In the genomic region with DNA sequence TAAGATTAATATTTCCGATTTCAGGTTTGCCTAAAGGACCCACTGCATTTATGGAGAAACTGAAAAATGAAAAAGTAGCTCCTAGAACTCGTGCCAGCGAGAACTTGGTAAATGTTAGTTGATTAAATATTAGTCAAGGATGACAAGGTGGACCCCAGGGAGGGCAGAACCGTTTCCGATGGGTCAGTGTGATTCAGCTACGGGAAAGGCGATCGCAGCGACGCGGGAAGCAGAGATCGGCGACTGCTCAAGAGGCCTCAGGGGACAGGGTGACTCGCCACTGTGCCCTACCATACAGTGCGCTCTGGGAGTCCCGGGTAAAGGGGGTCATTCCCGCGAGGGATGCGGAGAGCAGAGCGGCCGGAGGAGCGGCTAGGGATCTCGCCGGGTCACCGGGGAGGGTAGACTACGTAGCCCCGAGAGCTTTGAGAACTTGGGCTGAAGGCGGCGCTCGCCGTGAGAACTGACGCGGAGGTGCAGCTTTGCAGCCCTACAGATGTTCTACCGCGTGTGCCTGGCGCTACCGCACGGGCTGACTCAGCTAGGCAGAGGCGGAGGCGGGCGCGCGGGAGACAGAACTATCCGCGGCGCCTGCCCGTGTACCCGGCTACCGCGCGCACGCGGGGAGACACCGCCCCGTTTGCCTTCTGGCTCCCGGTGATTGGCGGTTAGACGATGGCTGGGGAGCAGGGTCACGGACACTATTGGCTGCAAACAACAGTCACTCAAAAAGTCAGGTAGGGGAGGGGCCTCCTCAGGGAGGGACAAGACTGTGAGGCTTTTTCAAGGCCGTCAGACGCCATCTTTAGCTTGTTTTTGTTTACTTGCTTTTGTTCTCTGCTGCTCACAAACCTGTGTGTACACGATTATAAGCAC, we compare ENCODE assay signal across 1 cellular context.
TF ChIP-seq lines count a peak whose summit lies in the region.

No MANE protein-coding gene starts in this region.

TF ChIP-seq in HEK293, 187 proteins besides CTCF, POLR2A, EP300 and RAD21 (continued from another document and continues in another):
- TF ChIP-seq ZNF18 (tag by site-specific recombination; IDR thresholded peaks at IDR 0.05): peak; percentile 54
- TF ChIP-seq, protein P1, sequence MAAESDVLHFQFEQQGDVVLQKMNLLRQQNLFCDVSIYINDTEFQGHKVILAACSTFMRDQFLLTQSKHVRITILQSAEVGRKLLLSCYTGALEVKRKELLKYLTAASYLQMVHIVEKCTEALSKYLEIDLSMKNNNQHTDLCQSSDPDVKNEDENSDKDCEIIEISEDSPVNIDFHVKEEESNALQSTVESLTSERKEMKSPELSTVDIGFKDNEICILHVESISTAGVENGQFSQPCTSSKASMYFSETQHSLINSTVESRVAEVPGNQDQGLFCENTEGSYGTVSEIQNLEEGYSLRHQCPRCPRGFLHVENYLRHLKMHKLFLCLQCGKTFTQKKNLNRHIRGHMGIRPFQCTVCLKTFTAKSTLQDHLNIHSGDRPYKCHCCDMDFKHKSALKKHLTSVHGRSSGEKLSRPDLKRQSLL (tag by site-specific recombination; IDR thresholded peaks at IDR 0.05): no peak
- TF ChIP-seq ZBTB1 (tag by site-specific recombination; IDR thresholded peaks at IDR 0.05): 0 out of 2 replicates have a peak, but pooled peaks have one; percentile 11
- peak; percentile 99 for TF ChIP-seq ZBTB8A (tag by site-specific recombination; IDR thresholded peaks at IDR 0.05)
- no peak for TF ChIP-seq ZNF701 (tag by site-specific recombination; IDR thresholded peaks at IDR 0.05)
- TF ChIP-seq KLF8 (tag by site-specific recombination; IDR thresholded peaks at IDR 0.05): peak; percentile 80
- TF ChIP-seq ZBTB20 (tag by site-specific recombination; IDR thresholded peaks at IDR 0.05): peak; percentile 82
- peak; percentile 89 for TF ChIP-seq SP3 (tag by site-specific recombination; IDR thresholded peaks at IDR 0.05)
- peak; percentile 67 for TF ChIP-seq GLIS1 (tag by site-specific recombination; IDR thresholded peaks at IDR 0.05)
- TF ChIP-seq GFI1B (tag by site-specific recombination; IDR thresholded peaks at IDR 0.05): no peak
- TF ChIP-seq, protein P2, sequence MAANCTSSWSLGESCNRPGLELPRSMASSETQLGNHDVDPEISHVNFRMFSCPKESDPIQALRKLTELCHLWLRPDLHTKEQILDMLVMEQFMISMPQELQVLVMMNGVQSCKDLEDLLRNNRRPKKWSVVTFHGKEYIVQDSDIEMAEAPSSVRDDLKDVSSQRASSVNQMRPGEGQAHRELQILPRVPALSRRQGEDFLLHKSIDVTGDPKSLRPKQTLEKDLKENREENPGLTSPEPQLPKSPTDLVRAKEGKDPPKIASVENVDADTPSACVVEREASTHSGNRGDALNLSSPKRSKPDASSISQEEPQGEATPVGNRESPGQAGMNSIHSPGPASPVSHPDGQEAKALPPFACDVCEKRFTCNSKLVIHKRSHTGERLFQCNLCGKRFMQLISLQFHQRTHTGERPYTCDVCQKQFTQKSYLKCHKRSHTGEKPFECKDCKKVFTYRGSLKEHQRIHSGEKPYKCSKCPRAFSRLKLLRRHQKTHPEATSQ (tag by site-specific recombination; IDR thresholded peaks at IDR 0.05): 0 out of 2 replicates have a peak, but pooled peaks have one; percentile 83
- TF ChIP-seq ZNF792 (tag by site-specific recombination; IDR thresholded peaks at IDR 0.05): no peak
- peak; percentile 80 for TF ChIP-seq ZNF629 (tag by site-specific recombination; IDR thresholded peaks at IDR 0.05)
- no peak for TF ChIP-seq PRDM1 (tag by site-specific recombination; IDR thresholded peaks at IDR 0.05)
- TF ChIP-seq ZNF391 (tag by site-specific recombination; IDR thresholded peaks at IDR 0.05; ENCODE audit: borderline replicate concordance, low read depth): 0 out of 2 replicates have a peak, but pooled peaks have one; percentile 62
- no peak for TF ChIP-seq ZNF354C (tag by site-specific recombination; IDR thresholded peaks at IDR 0.05; ENCODE audit: borderline replicate concordance, low read depth)
- TF ChIP-seq, protein P3, sequence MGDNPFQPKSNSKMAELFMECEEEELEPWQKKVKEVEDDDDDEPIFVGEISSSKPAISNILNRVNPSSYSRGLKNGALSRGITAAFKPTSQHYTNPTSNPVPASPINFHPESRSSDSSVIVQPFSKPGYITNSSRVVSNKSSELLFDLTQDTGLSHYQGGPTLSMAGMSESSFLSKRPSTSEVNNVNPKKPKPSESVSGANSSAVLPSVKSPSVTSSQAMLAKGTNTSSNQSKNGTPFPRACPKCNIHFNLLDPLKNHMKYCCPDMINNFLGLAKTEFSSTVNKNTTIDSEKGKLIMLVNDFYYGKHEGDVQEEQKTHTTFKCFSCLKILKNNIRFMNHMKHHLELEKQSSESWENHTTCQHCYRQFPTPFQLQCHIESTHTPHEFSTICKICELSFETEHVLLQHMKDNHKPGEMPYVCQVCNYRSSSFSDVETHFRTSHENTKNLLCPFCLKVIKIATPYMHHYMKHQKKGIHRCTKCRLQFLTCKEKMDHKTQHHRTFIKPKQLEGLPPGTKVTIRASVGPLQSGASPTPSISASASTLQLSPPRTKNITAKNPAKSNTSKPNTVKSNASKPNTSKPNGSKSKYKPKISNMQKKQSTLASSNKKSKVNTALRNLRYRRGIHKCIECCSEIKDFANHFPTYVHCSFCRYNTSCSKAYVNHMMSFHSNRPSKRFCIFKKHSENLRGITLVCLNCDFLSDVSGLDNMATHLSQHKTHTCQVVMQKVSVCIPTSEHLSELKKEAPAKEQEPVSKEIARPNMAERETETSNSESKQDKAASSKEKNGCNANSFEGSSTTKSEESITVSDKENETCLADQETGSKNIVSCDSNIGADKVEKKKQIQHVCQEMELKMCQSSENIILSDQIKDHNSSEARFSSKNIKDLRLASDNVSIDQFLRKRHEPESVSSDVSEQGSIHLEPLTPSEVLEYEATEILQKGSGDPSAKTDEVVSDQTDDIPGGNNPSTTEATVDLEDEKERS (tag by site-specific recombination; IDR thresholded peaks at IDR 0.05): no peak
- TF ChIP-seq ZNF747 (tag by site-specific recombination; IDR thresholded peaks at IDR 0.05): no peak
- peak; percentile 54 for TF ChIP-seq KLF1 (tag by site-specific recombination; IDR thresholded peaks at IDR 0.05)
- TF ChIP-seq, protein P4, sequence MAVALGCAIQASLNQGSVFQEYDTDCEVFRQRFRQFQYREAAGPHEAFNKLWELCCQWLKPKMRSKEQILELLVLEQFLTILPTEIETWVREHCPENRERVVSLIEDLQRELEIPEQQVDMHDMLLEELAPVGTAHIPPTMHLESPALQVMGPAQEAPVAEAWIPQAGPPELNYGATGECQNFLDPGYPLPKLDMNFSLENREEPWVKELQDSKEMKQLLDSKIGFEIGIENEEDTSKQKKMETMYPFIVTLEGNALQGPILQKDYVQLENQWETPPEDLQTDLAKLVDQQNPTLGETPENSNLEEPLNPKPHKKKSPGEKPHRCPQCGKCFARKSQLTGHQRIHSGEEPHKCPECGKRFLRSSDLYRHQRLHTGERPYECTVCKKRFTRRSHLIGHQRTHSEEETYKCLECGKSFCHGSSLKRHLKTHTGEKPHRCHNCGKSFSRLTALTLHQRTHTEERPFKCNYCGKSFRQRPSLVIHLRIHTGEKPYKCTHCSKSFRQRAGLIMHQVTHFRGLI (tag by site-specific recombination; IDR thresholded peaks at IDR 0.05): peak; percentile 88
- peak; percentile 86 for TF ChIP-seq ZNF692 (tag by site-specific recombination; IDR thresholded peaks at IDR 0.05)
- TF ChIP-seq ZSCAN23 (tag by site-specific recombination; IDR thresholded peaks at IDR 0.05): 0 out of 2 replicates have a peak, but pooled peaks have one; percentile 67
- TF ChIP-seq ZNF623 (tag by site-specific recombination; IDR thresholded peaks at IDR 0.05): 0 out of 2 replicates have a peak, but pooled peaks have one; percentile 17
- TF ChIP-seq ZNF10 (tag by site-specific recombination; IDR thresholded peaks at IDR 0.05): peak; percentile 79
- TF ChIP-seq ZNF423 (tag by site-specific recombination; IDR thresholded peaks at IDR 0.05): peak; percentile 87
- TF ChIP-seq ZNF335 (tag by site-specific recombination; conservative IDR thresholded peaks at IDR 0.05): peak; percentile 87
- TF ChIP-seq KLF9 (tag by site-specific recombination; IDR thresholded peaks at IDR 0.05; ENCODE audit: low read depth): no peak
- peak; percentile 64; the same call in 1 of the 2 replicates for TF ChIP-seq ZNF239 (tag by site-specific recombination; IDR thresholded peaks at IDR 0.05)
- TF ChIP-seq OSR2 (tag by site-specific recombination; IDR thresholded peaks at IDR 0.05): peak; percentile 85
- no peak for TF ChIP-seq ZNF266 (tag by site-specific recombination; IDR thresholded peaks at IDR 0.05; ENCODE audit: low read depth)
- TF ChIP-seq ZNF184 (tag by site-specific recombination; IDR thresholded peaks at IDR 0.05): peak; percentile 42; the same call in 1 of the 2 replicates
- peak; percentile 86 for TF ChIP-seq SP7 (tag by site-specific recombination; IDR thresholded peaks at IDR 0.05)
- peak; percentile 78 for TF ChIP-seq EGR2 (tag by site-specific recombination; IDR thresholded peaks at IDR 0.05; ENCODE audit: low read depth)
- TF ChIP-seq ZSCAN30 (tag by site-specific recombination; IDR thresholded peaks at IDR 0.05): peak; percentile 62
- TF ChIP-seq, protein P5, sequence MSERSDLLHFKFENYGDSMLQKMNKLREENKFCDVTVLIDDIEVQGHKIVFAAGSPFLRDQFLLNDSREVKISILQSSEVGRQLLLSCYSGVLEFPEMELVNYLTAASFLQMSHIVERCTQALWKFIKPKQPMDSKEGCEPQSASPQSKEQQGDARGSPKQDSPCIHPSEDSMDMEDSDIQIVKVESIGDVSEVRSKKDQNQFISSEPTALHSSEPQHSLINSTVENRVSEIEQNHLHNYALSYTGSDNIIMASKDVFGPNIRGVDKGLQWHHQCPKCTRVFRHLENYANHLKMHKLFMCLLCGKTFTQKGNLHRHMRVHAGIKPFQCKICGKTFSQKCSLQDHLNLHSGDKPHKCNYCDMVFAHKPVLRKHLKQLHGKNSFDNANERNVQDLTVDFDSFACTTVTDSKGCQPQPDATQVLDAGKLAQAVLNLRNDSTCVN (tag by site-specific recombination; optimal IDR thresholded peaks at IDR 0.05): peak; percentile 99
- TF ChIP-seq YY1 (tag by site-specific recombination; IDR thresholded peaks at IDR 0.05): peak; percentile 52; the same call in 1 of the 2 replicates
- TF ChIP-seq ZFP69B (tag by site-specific recombination; IDR thresholded peaks at IDR 0.05): peak; percentile 73
- TF ChIP-seq ZNF660 (tag by site-specific recombination; IDR thresholded peaks at IDR 0.05): peak; percentile 77
- no peak for TF ChIP-seq ZNF48 (tag by site-specific recombination; IDR thresholded peaks at IDR 0.05)
- peak; percentile 75 for TF ChIP-seq ZNF76 (tag by site-specific recombination; IDR thresholded peaks at IDR 0.05; ENCODE audit: borderline replicate concordance, low read depth)
- TF ChIP-seq, protein P6, sequence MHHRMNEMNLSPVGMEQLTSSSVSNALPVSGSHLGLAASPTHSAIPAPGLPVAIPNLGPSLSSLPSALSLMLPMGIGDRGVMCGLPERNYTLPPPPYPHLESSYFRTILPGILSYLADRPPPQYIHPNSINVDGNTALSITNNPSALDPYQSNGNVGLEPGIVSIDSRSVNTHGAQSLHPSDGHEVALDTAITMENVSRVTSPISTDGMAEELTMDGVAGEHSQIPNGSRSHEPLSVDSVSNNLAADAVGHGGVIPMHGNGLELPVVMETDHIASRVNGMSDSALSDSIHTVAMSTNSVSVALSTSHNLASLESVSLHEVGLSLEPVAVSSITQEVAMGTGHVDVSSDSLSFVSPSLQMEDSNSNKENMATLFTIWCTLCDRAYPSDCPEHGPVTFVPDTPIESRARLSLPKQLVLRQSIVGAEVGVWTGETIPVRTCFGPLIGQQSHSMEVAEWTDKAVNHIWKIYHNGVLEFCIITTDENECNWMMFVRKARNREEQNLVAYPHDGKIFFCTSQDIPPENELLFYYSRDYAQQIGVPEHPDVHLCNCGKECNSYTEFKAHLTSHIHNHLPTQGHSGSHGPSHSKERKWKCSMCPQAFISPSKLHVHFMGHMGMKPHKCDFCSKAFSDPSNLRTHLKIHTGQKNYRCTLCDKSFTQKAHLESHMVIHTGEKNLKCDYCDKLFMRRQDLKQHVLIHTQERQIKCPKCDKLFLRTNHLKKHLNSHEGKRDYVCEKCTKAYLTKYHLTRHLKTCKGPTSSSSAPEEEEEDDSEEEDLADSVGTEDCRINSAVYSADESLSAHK (tag by site-specific recombination; IDR thresholded peaks at IDR 0.05): no peak
- TF ChIP-seq INSM2 (tag by site-specific recombination; IDR thresholded peaks at IDR 0.05): peak; percentile 66; the same call in 1 of the 2 replicates
- no peak for TF ChIP-seq HOXA7 (CRISPR knock-in tag; IDR thresholded peaks at IDR 0.05; ENCODE audit: borderline replicate concordance)
- peak; percentile 95 for TF ChIP-seq ZEB2 (tag by site-specific recombination; IDR thresholded peaks at IDR 0.05)
- TF ChIP-seq ZNF133 (tag by site-specific recombination; IDR thresholded peaks at IDR 0.05): no peak
- peak; percentile 91; the same call in 1 of the 2 replicates for TF ChIP-seq ZNF561 (tag by site-specific recombination; IDR thresholded peaks at IDR 0.05; ENCODE audit: borderline replicate concordance)
- TF ChIP-seq ZBTB48 (tag by site-specific recombination; IDR thresholded peaks at IDR 0.05): peak; percentile 91
